ENCODE assay signal across 11 cellular contexts in genomic region chr13:28117689-28118377, GRCh38. TPM values are rescaled to one million over a fixed set of nuclear protein-coding genes. Genes with fewer than 3 reads are reported as not detected.
DNase-seq lines count a peak whose midpoint lies in the region; ATAC-seq, FAIRE-seq and TF ChIP-seq lines count a peak whose summit lies in the region.
"Had no signal": no experiment of that assay in that cellular context is flagged by ENCODE, and none has a peak within 500 bp of the region (broad histone marks: within the 10 kb centered on the region; RNA-seq: fewer than 3 reads in every experiment).

No MANE protein-coding gene starts in this region.

- no TSS peak for BruUV-seq in HepG2 (replicated peaks; lab: Mats Ljungman, UMichigan)

- no peaks in the 10 kb centered on the region for H3K27me3 ChIP-seq in HepG2 (ENCODE audit: control insufficient read depth in 1 of 2, insufficient read depth in 2 of 2, low read length in 2 of 2)

- 0 out of 2 replicates have a peak, but pooled peaks cover 6% of the 10 kb centered on the region for H3K4me1 ChIP-seq in HepG2 (ENCODE audit: insufficient read depth, low read length)

- TF ChIP-seq CTCF in cardiac fibroblast (IDR thresholded peaks at IDR 0.05; ENCODE audit: low read depth, low read length) (no peak), HepG2 (CRISPR knock-in tag; IDR thresholded peaks at IDR 0.05) (0 out of 2 replicates have a peak, but pooled peaks have one; percentile 15), GM10248 (IDR thresholded peaks at IDR 0.05; ENCODE audit: control extremely low read depth, extremely low read depth, low read depth, missing control alignments) (no peak)

- ATAC-seq in HepG2 = peak; percentile 86
- no peak for ATAC-seq in GM21360 (IDR thresholded peaks at IDR 0.05; ENCODE audit: unreplicated experiment)

- no peaks in the 10 kb centered on the region for H3K36me3 ChIP-seq in HepG2 (replicated peaks in 1 of 2; ENCODE audit: control insufficient read depth in 1 of 2, insufficient read depth in 2 of 2, low read length in 2 of 2)

- no peak for TF ChIP-seq RAD21 in HepG2 (CRISPR knock-in tag; IDR thresholded peaks at IDR 0.05)

- no peak overlapping the region for H3K4me3 ChIP-seq in cardiac fibroblast (replicated peaks in 1 of 2; ENCODE audit: low read depth in 2 of 2, low read length in 2 of 2)
- H3K4me3 ChIP-seq in HepG2 (replicated peaks in 1 of 3; ENCODE audit: insufficient read depth in 1 of 3, low read depth in 2 of 3, low read length in 3 of 3) = peak overlapping the region; percentile 33 to 41 (median 35); a peak in 2 of 6 replicates

- no peak overlapping the region for H3K27ac ChIP-seq in HepG2 (ENCODE audit: extremely low read length, insufficient read depth, low read length)

- H4K20me1 ChIP-seq in HepG2 (ENCODE audit: insufficient read depth, low read length) = no peaks in the 10 kb centered on the region

- intact Hi-C loops in HepG2 (cut with micrococcal nuclease; ENCODE audit: unreplicated experiment) = no loop called here

- no peaks in the 10 kb centered on the region for H3K9me3 ChIP-seq in HepG2 (ENCODE audit: low read length)

- in situ Hi-C loops in HepG2 (cut with HindIII; ENCODE audit: extremely low pct_ligation_motif_present, low pct_unique_long_range_greater_than_20kb) = no loop called here

- CTCF ChIA-PET in HepG2 (lab: Yijun Ruan, JAX; ENCODE audit: low intra/inter-chr PET ratio, low total read pairs) = no interaction called here
- CTCF ChIA-PET in GM10248 (lab: Yijun Ruan, JAX) = interaction anchor here (1.0 kb wide), 1 partner anchor 15 kb away, joined by 5 read pairs; no protein-coding TSS in a partner anchor

- peak; percentile 15 for DNase-seq in EL
- peak; percentile 40 for DNase-seq in M059J (ENCODE audit: low read depth)
- DNase-seq in cardiac fibroblast (ENCODE audit: low read depth in 2 of 2) = peak; percentile 43 to 63
- no peak for DNase-seq in HepG2 (ENCODE audit: low spot score)
- no peak for DNase-seq in NCI-H524 treated with DMSO at 0.1 percent for 48 hours (lab: John Stamatoyannopoulos, UW)
- no peak for DNase-seq in stimulated activated naive CD4-positive, alpha-beta T cell treated with Interleukin-2 at 50 U/mL for 16 hours (lab: John Stamatoyannopoulos, UW)
- DNase-seq in GM10248 (ENCODE audit: extremely low spot score) = no peak
- DNase-seq: activated naive CD4-positive, alpha-beta T cell treated with anti-CD3 and anti-CD28 coated beads, Interleukin-2, amount 50 U/mL, for 16 hours; MM.1S had no signal

- no peaks in the 10 kb centered on the region for H3K79me2 ChIP-seq in HepG2 (ENCODE audit: insufficient read depth, low read length)

- 18% methylated on average over 7 of the region's 9 CpGs for WGBS in HepG2 (ENCODE audit: low lambda C conversion rate)

- H2AFZ ChIP-seq in HepG2 (ENCODE audit: low read length) = peak overlapping the region; percentile 45

- no peak for TF ChIP-seq EP300 in HepG2 (IDR thresholded peaks at IDR 0.05; ENCODE audit: low read depth in 2 of 2, low read length in 2 of 2)
- TF ChIP-seq EP300 in HepG2 (CRISPR knock-in tag; IDR thresholded peaks at IDR 0.05; ENCODE audit: borderline replicate concordance) = no peak

- TF ChIP-seq POLR2A in HepG2 (IDR thresholded peaks at IDR 0.05; ENCODE audit: insufficient read depth in 1 of 2, low read depth in 2 of 2, low read length in 2 of 2) = no peak

- POLR2A ChIA-PET in HepG2 (lab: Yijun Ruan, JAX) = interaction anchor here (1.3 kb wide), 1 partner anchor 20 kb away, joined by 7 read pairs; the partner anchor contains the start of gene PAN3
- POLR2A ChIA-PET in GM10248 (lab: Yijun Ruan, JAX) = no interaction called here

- peak overlapping the region; percentile 65 for H3K4me2 ChIP-seq in HepG2 (ENCODE audit: low read depth, low read length)

- peak overlapping the region; percentile 10; the same call in 1 of the 2 replicates for H3K9ac ChIP-seq in HepG2 (ENCODE audit: insufficient read depth, low read depth, low read length)

- no peak for FAIRE-seq in HepG2 (lab: Jason Lieb, UNC)

TF ChIP-seq in HepG2, 621 proteins besides CTCF, POLR2A, EP300 and RAD21:
- TF ChIP-seq EEA1 (CRISPR knock-in tag; IDR thresholded peaks at IDR 0.05; ENCODE audit: borderline replicate concordance) (no peak), CCDC6 (CRISPR knock-in tag; IDR thresholded peaks at IDR 0.05) (no peak), ELF3 (CRISPR knock-in tag; IDR thresholded peaks at IDR 0.05) (no peak)

RNA-seq across cellular contexts. Expression of gene FLT3, which starts 17.5 kb away (rescaled TPM):
- total RNA-seq in M059J (2014; rRNA removed; shearing (Covaris generic)) = 0.12 TPM in 1 of 2 replicates, not detected in the other
- total RNA-seq in HepG2 (2016; rRNA removed; fragmentation: Illumina TruSeq; extraction: Trizol) = not detected in 2 replicates
- not detected in 2 replicates for total RNA-seq in HepG2 (2016; cell fraction: cytosol; rRNA removed; fragmentation: Illumina TruSeq; extraction: Trizol; ENCODE audit: low read depth)
- not detected in 2 replicates for total RNA-seq in HepG2 (2016; cell fraction: insoluble cytoplasmic fraction; rRNA removed; fragmentation: Illumina TruSeq; extraction: Trizol)
- not detected in 2 replicates for total RNA-seq in HepG2 (2016; cell fraction: membrane; rRNA removed; fragmentation: Illumina TruSeq; extraction: Trizol)
- total RNA-seq in HepG2 (2016; cell fraction: nucleus; rRNA removed; fragmentation: Illumina TruSeq; extraction: Trizol) = not detected in 2 replicates
- polyA plus RNA-seq in HepG2 (2011; rRNA removed) = not detected in 2 replicates
- polyA plus RNA-seq in HepG2 (2011; cell fraction: cytosol; rRNA removed) = not detected in 2 replicates
- not detected in 2 replicates for polyA plus RNA-seq in HepG2 (2011; cell fraction: nucleus; rRNA removed)
- polyA plus RNA-seq in HepG2 (2012) = not detected in 2 replicates
- polyA plus RNA-seq in HepG2 (2016; cell fraction: cytosol; fragmentation: Illumina TruSeq; extraction: Trizol; ENCODE audit: low read depth) = not detected in 2 replicates
- not detected in 2 replicates for polyA plus RNA-seq in HepG2 (2016; cell fraction: insoluble cytoplasmic fraction; fragmentation: Illumina TruSeq; extraction: Trizol; ENCODE audit: low read depth)
- polyA plus RNA-seq in HepG2 (2016; cell fraction: membrane; fragmentation: Illumina TruSeq; extraction: Trizol; ENCODE audit: low read depth) = not detected in 2 replicates
- polyA plus RNA-seq in HepG2 (2016; cell fraction: nucleus; fragmentation: Illumina TruSeq; extraction: Trizol; ENCODE audit: insufficient read depth, low read depth) = not detected in 2 replicates
- polyA minus RNA-seq in HepG2 (2011; rRNA and poly(A)+ RNA removed; ENCODE audit: low replicate concordance) = not detected in 2 replicates
- polyA minus RNA-seq in HepG2 (2011; cell fraction: cytosol; rRNA and poly(A)+ RNA removed) = not detected in 2 replicates
- not detected in 2 replicates for polyA minus RNA-seq in HepG2 (2011; cell fraction: nucleus; rRNA and poly(A)+ RNA removed)
- total RNA-seq: T-helper 2 cell treated with Interferon-gamma antibody and Interleukin-4, amounts not matched to agents 100 ng/mL and 5 ng/mL, for 36 hours had no signal

RNA-seq across cellular contexts. Expression of gene PAN3, which starts 20.5 kb away (rescaled TPM):
- total RNA-seq in M059J (2014; rRNA removed; shearing (Covaris generic)) = 7.9 and 12.9 TPM in 2 replicates
- total RNA-seq in HepG2 (2016; rRNA removed; fragmentation: Illumina TruSeq; extraction: Trizol) = 9.7 and 12.1 TPM in 2 replicates
- 8.2 and 9.5 TPM in 2 replicates for total RNA-seq in HepG2 (2016; cell fraction: cytosol; rRNA removed; fragmentation: Illumina TruSeq; extraction: Trizol; ENCODE audit: low read depth)
- total RNA-seq in HepG2 (2016; cell fraction: insoluble cytoplasmic fraction; rRNA removed; fragmentation: Illumina TruSeq; extraction: Trizol) = 9.7 and 12.5 TPM in 2 replicates
- total RNA-seq in HepG2 (2016; cell fraction: membrane; rRNA removed; fragmentation: Illumina TruSeq; extraction: Trizol) = 6.9 and 8.1 TPM in 2 replicates
- total RNA-seq in HepG2 (2016; cell fraction: nucleus; rRNA removed; fragmentation: Illumina TruSeq; extraction: Trizol) = 17.5 and 19.8 TPM in 2 replicates
- polyA plus RNA-seq in HepG2 (2011; rRNA removed) = 10.3 and 10.6 TPM in 2 replicates
- 4.5 and 5.7 TPM in 2 replicates for polyA plus RNA-seq in HepG2 (2011; cell fraction: cytosol; rRNA removed)
- polyA plus RNA-seq in HepG2 (2011; cell fraction: nucleus; rRNA removed) = 13.2 and 14.0 TPM in 2 replicates
- polyA plus RNA-seq in HepG2 (2012) = 9.5 and 12.1 TPM in 2 replicates
- polyA plus RNA-seq in HepG2 (2016; cell fraction: cytosol; fragmentation: Illumina TruSeq; extraction: Trizol; ENCODE audit: low read depth) = 0.24 and 0.35 TPM in 2 replicates
- 10.2 and 11.1 TPM in 2 replicates for polyA plus RNA-seq in HepG2 (2016; cell fraction: insoluble cytoplasmic fraction; fragmentation: Illumina TruSeq; extraction: Trizol; ENCODE audit: low read depth)
- 1.6 and 1.8 TPM in 2 replicates for polyA plus RNA-seq in HepG2 (2016; cell fraction: membrane; fragmentation: Illumina TruSeq; extraction: Trizol; ENCODE audit: low read depth)
- 25.4 and 27.7 TPM in 2 replicates for polyA plus RNA-seq in HepG2 (2016; cell fraction: nucleus; fragmentation: Illumina TruSeq; extraction: Trizol; ENCODE audit: insufficient read depth, low read depth)
- 23.6 and 27.4 TPM in 2 replicates for polyA minus RNA-seq in HepG2 (2011; rRNA and poly(A)+ RNA removed; ENCODE audit: low replicate concordance)
- 18.4 and 18.6 TPM in 2 replicates for polyA minus RNA-seq in HepG2 (2011; cell fraction: cytosol; rRNA and poly(A)+ RNA removed)
- polyA minus RNA-seq in HepG2 (2011; cell fraction: nucleus; rRNA and poly(A)+ RNA removed) = 51.4 and 54.6 TPM in 2 replicates

Comparison
In these comparisons a context has a peak if more than half of its experiments do, and no peak if none do; other contexts are left out.
1. DNase-seq: peak in EL (single experiment), M059J (single experiment) and cardiac fibroblast (2 of 2); none in HepG2 (single experiment), NCI-H524 treated with DMSO at 0.1 percent for 48 hours (single experiment), stimulated activated naive CD4-positive, alpha-beta T cell treated with Interleukin-2 at 50 U/mL for 16 hours (single experiment) and GM10248 (single experiment).
2. H3K4me3 ChIP-seq: peak in HepG2 (3 of 3); none in cardiac fibroblast (0 of 2).